4 cellular contexts compared by ENCODE assay signal in the genomic region with DNA sequence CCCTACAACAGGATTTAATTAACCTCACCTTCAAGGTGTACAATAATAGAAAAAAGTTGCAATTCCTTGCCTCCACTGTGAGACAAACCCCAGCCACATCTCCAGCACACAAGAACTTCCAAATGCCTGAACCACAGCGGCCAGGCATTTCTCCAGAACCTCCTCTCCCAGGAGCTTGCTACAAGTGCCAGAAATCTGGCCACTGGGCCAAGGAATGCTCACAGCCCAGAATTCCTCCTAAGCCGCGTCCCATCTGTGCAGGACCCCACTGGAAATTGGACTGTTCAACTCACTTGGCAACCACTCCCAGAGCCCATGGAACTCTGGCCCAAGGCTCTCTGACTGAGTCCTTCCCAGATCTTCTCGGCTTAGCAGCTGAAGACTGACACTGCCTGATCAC. TPM values are rescaled to one million over a fixed set of nuclear protein-coding genes. Genes with fewer than 3 reads are reported as not detected.
"Had no signal": no experiment of that assay in that cellular context is flagged by ENCODE, and none has a peak within 500 bp of the region (broad histone marks: within the 10 kb centered on the region; RNA-seq: fewer than 3 reads in every experiment).

No MANE protein-coding gene starts in this region.

RNA-seq across cellular contexts. Expression of gene SAMD3, which starts 28.3 kb away (rescaled TPM):
- total RNA-seq: ascending aorta, cardiac muscle cell, epithelial cell of proximal tubule, gastrocnemius medialis had no signal
- polyA plus RNA-seq: cardiac muscle cell had no signal
